In the genomic region with DNA sequence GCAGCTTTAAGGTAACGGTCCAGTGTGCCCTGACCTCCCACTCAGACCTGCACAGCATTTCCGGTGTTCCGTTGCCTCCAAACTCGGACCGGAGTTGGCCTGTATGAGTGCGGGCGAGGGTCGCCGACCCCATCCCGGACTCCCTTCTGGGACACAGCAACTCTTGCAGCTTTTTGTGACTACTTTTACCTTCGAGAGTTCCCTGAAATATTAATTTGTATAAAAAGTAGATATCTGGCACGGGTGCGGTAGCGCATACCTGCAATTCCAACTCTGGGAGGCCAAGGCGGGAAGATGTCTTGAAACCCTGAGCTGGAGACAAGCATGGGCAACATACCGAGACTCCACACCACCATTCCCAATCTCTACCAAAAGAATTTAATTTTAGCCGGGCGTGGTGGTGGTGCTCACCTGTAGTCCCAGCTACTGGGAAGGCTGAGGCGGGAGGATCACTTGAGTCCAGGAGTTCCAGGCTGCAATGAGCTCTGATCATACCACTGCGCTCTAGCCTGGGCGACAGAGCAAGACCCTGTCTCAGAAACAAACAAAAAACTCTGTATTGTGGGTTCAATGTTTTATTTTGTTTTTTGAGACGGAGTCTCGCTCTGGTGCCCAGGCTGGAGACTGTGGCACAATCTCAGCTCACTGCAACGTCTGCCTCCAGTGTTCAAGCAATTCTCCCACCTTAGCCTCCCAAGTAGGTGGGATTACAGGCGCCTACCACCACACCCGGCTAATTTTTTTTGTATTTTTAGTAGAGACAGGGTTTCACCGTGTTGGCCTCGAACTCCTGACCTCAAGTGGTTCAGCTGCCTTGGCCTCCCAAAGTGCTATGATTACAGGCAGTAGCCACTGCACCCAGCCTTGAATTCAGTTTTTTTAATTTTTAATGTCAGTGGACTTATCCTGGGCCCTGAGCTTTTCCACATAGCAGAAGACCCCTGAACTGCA, we compare ENCODE assay signal across 8 cellular contexts. TPM values are rescaled to one million over a fixed set of nuclear protein-coding genes. Genes with fewer than 3 reads are reported as not detected.
DNase-seq lines count a peak whose midpoint lies in the region; ATAC-seq and TF ChIP-seq lines count a peak whose summit lies in the region.

No MANE protein-coding gene starts in this region.

- H3K4me1 Mint-ChIP-seq in neural crest cell, result peaks cover 25% of the 10 kb centered on the region

- H3K4me3 Mint-ChIP-seq in neural crest cell, result peak overlapping the region; percentile 59

- ATAC-seq in HG03139 (IDR thresholded peaks at IDR 0.05; ENCODE audit: unreplicated experiment) (no peak), esophagus mucosa (no peak)

- no peaks in the 10 kb centered on the region for H3K9me3 ChIP-seq in BLaER1 treated with 17β-estradiol and CSF1 and Interleukin-3, amounts not matched to agents 10 nM and 100 nM (replicated peaks in 1 of 11)
- H3K9me3 ChIP-seq in NT2/D1 (ENCODE audit: insufficient read depth, low read length) (no peaks in the 10 kb centered on the region), duodenal mucosa (ENCODE audit: control insufficient read depth in 1 of 2, low read length in 2 of 2) (no peaks in the 10 kb centered on the region)

- no peaks in the 10 kb centered on the region for H3K27me3 ChIP-seq in BLaER1 treated with 17β-estradiol and CSF1 and Interleukin-3, amounts not matched to agents 10 nM and 100 nM
- H3K27me3 ChIP-seq in NT2/D1 (ENCODE audit: insufficient read depth, insufficient read length) (no peaks in the 10 kb centered on the region), duodenal mucosa (ENCODE audit: control insufficient read depth in 1 of 2, insufficient read depth in 2 of 2, low read length in 2 of 2) (no peaks in the 10 kb centered on the region)

- no peak for TF ChIP-seq CTCF in neural crest cell (conservative IDR thresholded peaks at IDR 0.05)

- H3K27ac Mint-ChIP-seq in neural crest cell (ENCODE audit: unreplicated experiment), result no peak overlapping the region

- no peaks in the 10 kb centered on the region for H3K9me3 Mint-ChIP-seq in neural crest cell

- peaks cover 17% of the 10 kb centered on the region for H3K36me3 Mint-ChIP-seq in neural crest cell (ENCODE audit: low read depth)

- peaks cover 8% of the 10 kb centered on the region for H3K27me3 Mint-ChIP-seq in neural crest cell (ENCODE audit: low read depth)

- DNase-seq in NT2/D1 (ENCODE audit: low read depth, low spot score) (no peak), neural crest cell (ENCODE audit: low read depth, low spot score) (no peak), NCI-H774 (lab: John Stamatoyannopoulos, UW) (no peak), ACHN (no peak)

- peaks cover 9 to 37% (median 33%) of the 10 kb centered on the region in 11 experiments; a peak in 21 of 22 replicates for H4K20me1 ChIP-seq in BLaER1 treated with 17β-estradiol and CSF1 and Interleukin-3, amounts not matched to agents 10 nM and 100 nM

- H3K27ac ChIP-seq in BLaER1 treated with 17β-estradiol and CSF1 and Interleukin-3, amounts not matched to agents 10 nM and 100 nM, result peak overlapping the region; percentile 56 to 98 (median 95); a peak in 19 of 22 replicates
- H3K27ac ChIP-seq in duodenal mucosa (ENCODE audit: low read depth, low read length), result no peak overlapping the region

- H3K4me1 ChIP-seq in BLaER1 treated with 17β-estradiol and CSF1 and Interleukin-3, amounts not matched to agents 10 nM and 100 nM, result peaks cover 28 to 56% (median 41%) of the 10 kb centered on the region in 10 experiments
- H3K4me1 ChIP-seq in NT2/D1 (ENCODE audit: insufficient read depth, insufficient read length), result peaks cover 6% of the 10 kb centered on the region
- peaks cover 13 to 18% of the 10 kb centered on the region in 2 donors for H3K4me1 ChIP-seq in duodenal mucosa (ENCODE audit: control insufficient read depth in 1 of 2, insufficient read depth in 2 of 2, low read length in 2 of 2)

- H3K9ac ChIP-seq in BLaER1 treated with 17β-estradiol and CSF1 and Interleukin-3, amounts not matched to agents 10 nM and 100 nM, result peak overlapping the region; percentile 55 to 99 (median 97); a peak in 18 of 22 replicates
- H3K9ac ChIP-seq in NT2/D1 (ENCODE audit: insufficient read length, low read depth), result peak overlapping the region; percentile 42
- peak overlapping the region in 1 of 2 donors; percentile 83 for H3K9ac ChIP-seq in duodenal mucosa (ENCODE audit: low read depth in 1 of 2, low read length in 2 of 2)

- H3K36me3 ChIP-seq in BLaER1 treated with 17β-estradiol and CSF1 and Interleukin-3, amounts not matched to agents 10 nM and 100 nM, result peaks cover 25 to 43% (median 32%) of the 10 kb centered on the region in 11 experiments
- H3K36me3 ChIP-seq in NT2/D1 (ENCODE audit: insufficient read depth, insufficient read length, low read length), result peaks cover 30% of the 10 kb centered on the region
- peaks cover 15 to 23% of the 10 kb centered on the region in 2 donors for H3K36me3 ChIP-seq in duodenal mucosa (ENCODE audit: control insufficient read depth in 1 of 2, insufficient read depth in 2 of 2, low read length in 2 of 2)

- peak overlapping the region in 9 of 10 experiments; percentile 86 to 98 (median 94); a peak in 15 of 20 replicates for H3K4me3 ChIP-seq in BLaER1 treated with 17β-estradiol and CSF1 and Interleukin-3, amounts not matched to agents 10 nM and 100 nM
- H3K4me3 ChIP-seq in NT2/D1 (ENCODE audit: insufficient read length, low read depth) (no peak overlapping the region), duodenal mucosa (ENCODE audit: low read depth in 1 of 2, low read length in 2 of 2) (peak overlapping the region; percentile 76 to 87)

- H3K4me2 ChIP-seq in BLaER1 treated with 17β-estradiol and CSF1 and Interleukin-3, amounts not matched to agents 10 nM and 100 nM, result peak overlapping the region; percentile 66 to 99 (median 79)

- in situ Hi-C loops in ACHN (cut with HindIII; ENCODE audit: low pct_ligation_motif_present, low pct_unique_long_range_greater_than_20kb, low sequenced_read_pairs), result no loop called here

RNA-seq across cellular contexts. Expression of a gene that starts 1.1 kb away (rescaled TPM):
- 39.5 and 42.1 TPM in 2 replicates for total RNA-seq in neural crest cell
- total RNA-seq in esophagus mucosa, result 27.4 TPM

RNA-seq across cellular contexts. Expression of a gene that starts 7.8 kb away (rescaled TPM):
- 46.9 and 49.8 TPM in 2 replicates for total RNA-seq in neural crest cell
- 22.3 TPM for total RNA-seq in esophagus mucosa

RNA-seq across cellular contexts. Expression of a gene that starts 8.9 kb away (rescaled TPM):
- total RNA-seq in neural crest cell (1.8 and 2.0 TPM in 2 replicates), esophagus mucosa (1.4 TPM)

RNA-seq across cellular contexts. Expression of a gene that starts 26.6 kb away (rescaled TPM):
- total RNA-seq in neural crest cell (1.0 and 1.4 TPM in 2 replicates), esophagus mucosa (0.24 TPM)

RNA-seq across cellular contexts. Expression of a gene that starts 41.6 kb away (rescaled TPM):
- total RNA-seq in neural crest cell (28.8 and 32.8 TPM in 2 replicates), esophagus mucosa (31.1 TPM)
